Comparison of ENCODE assay signal across 8 cellular contexts in the genomic region with DNA sequence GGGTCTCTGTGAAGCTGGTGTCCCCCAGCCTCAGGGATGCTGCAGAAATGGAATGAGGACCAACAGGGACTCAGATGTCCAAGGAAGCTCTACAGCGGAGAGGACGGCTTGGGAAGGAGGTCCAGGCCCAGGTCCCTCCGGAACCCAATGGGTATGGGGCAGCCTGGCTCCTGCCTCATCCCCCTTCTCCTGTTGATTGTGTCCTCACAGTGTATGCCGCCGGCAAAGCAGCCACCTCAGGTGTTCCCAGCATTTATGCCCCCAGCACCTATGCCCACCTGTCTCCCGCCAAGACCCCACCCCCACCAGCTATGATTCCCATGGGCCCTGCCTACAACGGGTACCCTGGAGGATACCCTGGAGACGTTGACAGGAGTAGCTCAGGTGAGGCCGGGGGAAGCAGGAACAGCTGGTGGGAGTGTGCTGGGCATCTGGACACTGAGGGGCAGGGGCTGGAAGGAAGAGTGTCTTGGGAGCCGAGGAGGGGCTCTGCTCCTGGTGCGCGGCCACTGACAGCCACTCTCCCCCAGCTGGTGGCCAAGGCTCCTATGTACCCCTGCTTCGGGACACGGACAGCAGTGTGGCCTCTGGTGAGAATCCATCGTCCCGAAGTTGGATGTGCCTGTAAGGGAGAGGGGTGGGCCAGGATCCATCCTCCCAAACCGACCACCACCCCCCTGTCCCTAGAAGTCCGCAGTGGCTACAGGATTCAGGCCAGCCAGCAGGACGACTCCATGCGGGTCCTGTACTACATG. TPM values are rescaled to one million over a fixed set of nuclear protein-coding genes. Genes with fewer than 3 reads are reported as not detected.
A peak's percentile ranks its signal among the peaks of the same experiment; 100 is the strongest.
DNase-seq lines count a peak whose midpoint lies in the region; ATAC-seq and TF ChIP-seq lines count a peak whose summit lies in the region.

No MANE protein-coding gene starts in this region.

- H3K27ac Mint-ChIP-seq in activated CD4-positive, alpha-beta T cell treated with anti-CD3 and anti-CD28 coated beads for 36 hours, result peak overlapping the region; percentile 73

- H3K36me3 ChIP-seq in liver (ENCODE audit: control insufficient read depth in 4 of 4, insufficient read depth in 3 of 4, low read depth in 1 of 4, low read length in 3 of 4), result peaks cover 0 to 12% (median 4%) of the 10 kb centered on the region in 4 donors
- H3K36me3 ChIP-seq in transverse colon, result peaks cover 0 to 10% (median 3%) of the 10 kb centered on the region in 4 donors

- peaks cover 12 to 55% (median 38%) of the 10 kb centered on the region in 4 donors for H3K4me1 ChIP-seq in liver (ENCODE audit: control insufficient read depth in 4 of 4, insufficient read depth in 4 of 4, low read length in 3 of 4)
- H3K4me1 ChIP-seq in transverse colon, result peaks cover 0 to 36% (median 14%) of the 10 kb centered on the region in 4 donors

- no peak overlapping the region for H3K9ac ChIP-seq in liver (ENCODE audit: low read depth in 1 of 2, low read length in 2 of 2)

- TF ChIP-seq RAD21 in liver (IDR thresholded peaks at IDR 0.05), result no peak

- peaks cover 26% of the 10 kb centered on the region for H3K36me3 Mint-ChIP-seq in activated CD4-positive, alpha-beta T cell treated with anti-CD3 and anti-CD28 coated beads for 36 hours (ENCODE audit: low read depth)

- H3K4me3 Mint-ChIP-seq in activated CD4-positive, alpha-beta T cell treated with anti-CD3 and anti-CD28 coated beads for 36 hours, result peak overlapping the region; percentile 88

- H3K4me3 ChIP-seq in astrocyte of the cerebellum (ENCODE audit: low read depth, low read length), result peak overlapping the region; percentile 85
- peak overlapping the region in 1 of 3 donors; percentile 89 for H3K4me3 ChIP-seq in liver (ENCODE audit: low read depth in 1 of 3, low read length in 3 of 3)
- peak overlapping the region in 1 of 4 donors; percentile 85 for H3K4me3 ChIP-seq in transverse colon

- no peaks in the 10 kb centered on the region for H3K9me3 Mint-ChIP-seq in activated CD4-positive, alpha-beta T cell treated with anti-CD3 and anti-CD28 coated beads for 36 hours (ENCODE audit: low read depth)

- TF ChIP-seq POLR2A in transverse colon (IDR thresholded peaks at IDR 0.05), result no peak

- peaks cover 22% of the 10 kb centered on the region for H3K4me1 Mint-ChIP-seq in activated CD4-positive, alpha-beta T cell treated with anti-CD3 and anti-CD28 coated beads for 36 hours

- TF ChIP-seq EP300 in transverse colon (IDR thresholded peaks at IDR 0.05; ENCODE audit: low read depth), result no peak

- ATAC-seq in activated CD4-positive, alpha-beta T cell treated with anti-CD3 and anti-CD28 coated beads for 36 hours, result no peak
- no peak for ATAC-seq in GM19035 (IDR thresholded peaks at IDR 0.05; ENCODE audit: unreplicated experiment)
- no peak for ATAC-seq in GM21786 (IDR thresholded peaks at IDR 0.05; ENCODE audit: unreplicated experiment)

- TF ChIP-seq CTCF in astrocyte of the cerebellum (IDR thresholded peaks at IDR 0.05; ENCODE audit: low read depth, low read length, missing control alignments) (no peak), liver (IDR thresholded peaks at IDR 0.05; ENCODE audit: low read depth, low read length, missing input control) (no peak), transverse colon (IDR thresholded peaks at IDR 0.05) (no peak)

- POLR2A ChIA-PET in activated CD4-positive, alpha-beta T cell treated with anti-CD3 and anti-CD28 coated beads for 36 hours (lab: Charles Lee), result no interaction called here

- intact Hi-C loops in activated CD4-positive, alpha-beta T cell treated with anti-CD3 and anti-CD28 coated beads for 36 hours (cut with DNase I, micrococcal nuclease), result loop anchor here in 1 of 2 experiments (5.0 kb wide), 1 partner anchor 54 kb away; no protein-coding TSS in a partner anchor
- intact Hi-C loops in transverse colon (cut with DNase I; ENCODE audit: low total_unique reads), result no loop called here

- WGBS in liver, result 86% methylated on average over 20 of the region's 20 CpGs
- WGBS in transverse colon (ENCODE audit: low coverage in 1 of 2), 2 donors, result 85% methylated on average over 18 of the region's 20 CpGs; no CpG with 5 or more reads in 1 of the 2 donors

- H3K27me3 Mint-ChIP-seq in activated CD4-positive, alpha-beta T cell treated with anti-CD3 and anti-CD28 coated beads for 36 hours, result no peaks in the 10 kb centered on the region

- no peaks in the 10 kb centered on the region for H3K27me3 ChIP-seq in liver (ENCODE audit: control insufficient read depth in 4 of 4, insufficient read depth in 4 of 4, low read length in 3 of 4)
- no peaks in the 10 kb centered on the region for H3K27me3 ChIP-seq in transverse colon

- CTCF ChIA-PET in activated CD4-positive, alpha-beta T cell treated with anti-CD3 and anti-CD28 coated beads for 36 hours (lab: Charles Lee), result interaction anchor here (1.0 kb wide), 1 partner anchor 9 kb away, joined by 5 read pairs; no protein-coding TSS in a partner anchor

- H3K9me3 ChIP-seq in liver (ENCODE audit: control insufficient read depth in 4 of 4, low read length in 3 of 4) (no peaks in the 10 kb centered on the region), transverse colon (no peaks in the 10 kb centered on the region)

- peak; percentile 8 for DNase-seq in activated CD4-positive, alpha-beta T cell treated with anti-CD3 and anti-CD28 coated beads for 36 hours
- no peak for DNase-seq in activated CD4-positive, alpha-beta T cell treated with anti-CD3 and anti-CD28 coated beads for 48 hours
- DNase-seq in astrocyte of the cerebellum (ENCODE audit: low read depth), result no peak
- DNase-seq in transverse colon, result peak; percentile 8
- no peak for DNase-seq in NK-92 treated with Interleukin-12 subunit alpha and Interleukin-12 subunit beta, amount 100 ng/mL, for 24 hours (lab: John Stamatoyannopoulos, UW)

- in situ Hi-C loops in astrocyte of the cerebellum (cut with HindIII; ENCODE audit: low sequenced_read_pairs), result no loop called here
- in situ Hi-C loops in transverse colon (cut with MboI; ENCODE audit: low pct_ligation_motif_present in 1 of 4, low pct_unique_long_range_greater_than_20kb in 1 of 4, low sequenced_read_pairs in 3 of 4), result no loop called here

- H3K27ac ChIP-seq in liver (ENCODE audit: low read depth in 1 of 2, low read length in 2 of 2), result peak overlapping the region; percentile 77 to 95
- H3K27ac ChIP-seq in transverse colon, result peak overlapping the region; percentile 95 to 99 (median 98)

TF ChIP-seq in liver, 16 proteins besides CTCF, POLR2A, EP300 and RAD21:
- TF ChIP-seq HNF4G (IDR thresholded peaks at IDR 0.05) (no peak), YY1 (IDR thresholded peaks at IDR 0.05) (no peak), EGR1 (IDR thresholded peaks at IDR 0.05; ENCODE audit: low read depth in 2 of 2) (no peak), NR2F2 (IDR thresholded peaks at IDR 0.05) (no peak), RXRA (IDR thresholded peaks at IDR 0.05) (no peak)

RNA-seq across cellular contexts. Expression of gene USF2, which starts 2.4 kb away (rescaled TPM):
- total RNA-seq in activated CD4-positive, alpha-beta T cell treated with anti-CD3 and anti-CD28 coated beads for 36 hours, result 100 to 1,000 TPM; 116 to 154 TPM
- total RNA-seq in liver (10 to 100 TPM; 31.6 to 80.2 TPM), transverse colon (100 to 1,000 TPM in 3 of 4 donors, 10 to 100 TPM in 1; 95.9 to 207 (median 140) TPM)
- polyA plus RNA-seq in liver, result 10 to 100 TPM; 22.8 to 85.9 TPM

RNA-seq across cellular contexts. Expression of gene HAMP, which starts 16.0 kb away (rescaled TPM):
- under 1 TPM; 0.25 to 0.30 TPM for total RNA-seq in activated CD4-positive, alpha-beta T cell treated with anti-CD3 and anti-CD28 coated beads for 36 hours
- total RNA-seq in liver (100 to 1,000 TPM in 1 of 2 donors, 10 to 100 TPM in 1; 18.8 to 204 TPM), transverse colon (not detected)
- polyA plus RNA-seq in liver, result 1,000 to 10,000 TPM in 1 of 2 donors, 100 to 1,000 TPM in 1; 509 to 1,000 TPM

RNA-seq across cellular contexts. Expression of gene LSR, which starts 17.5 kb away (rescaled TPM):
- 10 to 100 TPM; 10.0 to 12.2 TPM for total RNA-seq in activated CD4-positive, alpha-beta T cell treated with anti-CD3 and anti-CD28 coated beads for 36 hours
- total RNA-seq in liver (10 to 100 TPM; 33.7 to 48.6 TPM), transverse colon (100 to 1,000 TPM; 124 to 484 (median 330) TPM)
- polyA plus RNA-seq in liver, result 100 to 1,000 TPM in 1 of 2 donors, 10 to 100 TPM in 1; 47.3 to 150 TPM

RNA-seq across cellular contexts. Expression of gene MAG, which starts 25.6 kb away (rescaled TPM):
- under 1 TPM; 0.19 to 0.34 TPM for total RNA-seq in activated CD4-positive, alpha-beta T cell treated with anti-CD3 and anti-CD28 coated beads for 36 hours
- total RNA-seq in liver (1 to 10 TPM in 1 of 2 donors, under 1 TPM in 1; 0.33 to 3.9 TPM), transverse colon (not detected)
- polyA plus RNA-seq in liver, result under 1 TPM in 1 of 2 donors, not detected in 1; 0.29 TPM

RNA-seq across cellular contexts. Expression of gene FAM187B, which starts 37.8 kb away (rescaled TPM):
- not detected for total RNA-seq in activated CD4-positive, alpha-beta T cell treated with anti-CD3 and anti-CD28 coated beads for 36 hours
- under 1 TPM in 1 of 2 donors, not detected in 1; 0.17 TPM for total RNA-seq in liver
- not detected for polyA plus RNA-seq in liver
- total RNA-seq in transverse colon, result not detected

Comparison
In these comparisons a context has a peak if more than half of its experiments do, and no peak if none do; other contexts are left out.
1. DNase-seq: peak in activated CD4-positive, alpha-beta T cell treated with anti-CD3 and anti-CD28 coated beads for 36 hours (single experiment) and transverse colon (single experiment); none in activated CD4-positive, alpha-beta T cell treated with anti-CD3 and anti-CD28 coated beads for 48 hours (single experiment), astrocyte of the cerebellum (single experiment) and NK-92 treated with Interleukin-12 subunit alpha and Interleukin-12 subunit beta, amount 100 ng/mL, for 24 hours (single experiment).
2. RNA of gene HAMP, which starts 16.0 kb away (total RNA-seq): 18.8 to 204 TPM in liver; 0.25 to 0.30 TPM in activated CD4-positive, alpha-beta T cell treated with anti-CD3 and anti-CD28 coated beads for 36 hours and not detected in transverse colon; every median in the first group is over 10 times any median in the second.